ENCODE assay signal across 1 cellular context in genomic region chr4:103634236-103634635, GRCh38.
TF ChIP-seq lines count a peak whose summit lies in the region.

No MANE protein-coding gene starts in this region.

TF ChIP-seq in GM23338, 12 proteins besides CTCF, POLR2A, EP300 and RAD21 (continued from another document):
- no peak for TF ChIP-seq ZNF462 (CRISPR knock-in tag; IDR thresholded peaks at IDR 0.05)
- no peak for TF ChIP-seq JUNB (IDR thresholded peaks at IDR 0.05; ENCODE audit: unreplicated experiment)
- no peak for TF ChIP-seq POLR2AphosphoS5 (IDR thresholded peaks at IDR 0.05; ENCODE audit: low read depth)
- TF ChIP-seq EZH2 (IDR thresholded peaks at IDR 0.05; ENCODE audit: low read depth, unreplicated experiment), result no peak
- no peak for TF ChIP-seq STAT1 (IDR thresholded peaks at IDR 0.05; ENCODE audit: unreplicated experiment)
- TF ChIP-seq EZH2phosphoT487 (IDR thresholded peaks at IDR 0.05; ENCODE audit: unreplicated experiment), result no peak
